1 cellular context compared by ENCODE assay signal in the genomic region with DNA sequence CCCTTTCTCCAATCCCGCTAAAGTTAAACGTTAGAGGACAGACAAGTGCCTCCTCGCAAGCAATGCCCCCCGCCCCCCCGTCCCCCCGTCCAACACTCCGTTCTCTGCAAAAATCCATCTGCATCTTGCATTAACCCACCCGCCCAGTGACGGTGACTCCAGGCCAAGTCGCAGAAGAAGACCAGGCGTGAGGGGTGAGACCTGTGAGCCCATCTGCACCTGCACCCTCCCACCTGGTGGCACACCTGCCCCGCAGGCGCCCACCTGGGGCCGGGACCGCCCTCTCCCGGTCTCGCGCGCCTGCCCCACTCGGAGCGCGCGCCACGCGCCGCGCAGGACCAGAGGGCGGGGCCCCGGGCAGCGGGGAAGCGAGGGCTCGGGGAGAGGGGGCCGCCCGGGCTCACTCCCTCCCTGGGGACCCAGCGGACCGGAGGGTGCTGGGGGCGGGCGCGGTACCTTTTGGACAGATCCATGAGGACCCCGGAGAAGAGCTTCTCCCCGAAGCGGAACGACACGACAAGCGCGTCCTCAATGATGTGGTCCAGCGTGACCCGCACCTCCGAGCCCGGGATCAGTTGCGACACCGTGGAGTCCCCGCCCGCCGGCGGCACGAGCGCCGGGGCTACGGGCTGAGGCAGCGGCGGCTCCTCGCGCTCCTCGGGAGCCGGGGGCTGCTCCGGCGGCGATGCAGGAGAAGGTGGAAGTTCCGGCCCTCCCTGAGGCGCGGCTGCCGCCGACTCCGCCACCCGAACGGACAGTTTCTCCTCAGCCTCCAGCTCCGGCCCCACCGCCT.
TF ChIP-seq lines count a peak whose summit lies in the region.

No MANE protein-coding gene starts in this region.

TF ChIP-seq in HEK293, 187 proteins besides CTCF, POLR2A, EP300 and RAD21 (continued from another document):
- TF ChIP-seq, protein P1, sequence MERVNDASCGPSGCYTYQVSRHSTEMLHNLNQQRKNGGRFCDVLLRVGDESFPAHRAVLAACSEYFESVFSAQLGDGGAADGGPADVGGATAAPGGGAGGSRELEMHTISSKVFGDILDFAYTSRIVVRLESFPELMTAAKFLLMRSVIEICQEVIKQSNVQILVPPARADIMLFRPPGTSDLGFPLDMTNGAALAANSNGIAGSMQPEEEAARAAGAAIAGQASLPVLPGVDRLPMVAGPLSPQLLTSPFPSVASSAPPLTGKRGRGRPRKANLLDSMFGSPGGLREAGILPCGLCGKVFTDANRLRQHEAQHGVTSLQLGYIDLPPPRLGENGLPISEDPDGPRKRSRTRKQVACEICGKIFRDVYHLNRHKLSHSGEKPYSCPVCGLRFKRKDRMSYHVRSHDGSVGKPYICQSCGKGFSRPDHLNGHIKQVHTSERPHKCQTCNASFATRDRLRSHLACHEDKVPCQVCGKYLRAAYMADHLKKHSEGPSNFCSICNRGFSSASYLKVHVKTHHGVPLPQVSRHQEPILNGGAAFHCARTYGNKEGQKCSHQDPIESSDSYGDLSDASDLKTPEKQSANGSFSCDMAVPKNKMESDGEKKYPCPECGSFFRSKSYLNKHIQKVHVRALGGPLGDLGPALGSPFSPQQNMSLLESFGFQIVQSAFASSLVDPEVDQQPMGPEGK (tag by site-specific recombination; IDR thresholded peaks at IDR 0.05): peak; percentile 19; the same call in 1 of the 2 replicates
- TF ChIP-seq ZNF155 (tag by site-specific recombination; IDR thresholded peaks at IDR 0.05) (no peak), SP2 (tag by site-specific recombination; IDR thresholded peaks at IDR 0.05) (peak; percentile 23; the same call in 1 of the 2 replicates), ZEB2 (tag by site-specific recombination; IDR thresholded peaks at IDR 0.05) (0 out of 2 replicates have a peak, but pooled peaks have one; percentile 45), GLIS2 (tag by site-specific recombination; IDR thresholded peaks at IDR 0.05) (peak; percentile 77), ZNF677 (tag by site-specific recombination; IDR thresholded peaks at IDR 0.05) (no peak), ZNF223 (tag by site-specific recombination; IDR thresholded peaks at IDR 0.05) (0 out of 2 replicates have a peak, but pooled peaks have one; percentile 30), ZNF48 (tag by site-specific recombination; IDR thresholded peaks at IDR 0.05) (no peak), ZNF530 (tag by site-specific recombination; IDR thresholded peaks at IDR 0.05; ENCODE audit: low read depth) (no peak), ZNF404 (tag by site-specific recombination; IDR thresholded peaks at IDR 0.05) (no peak)
- TF ChIP-seq, protein P2, sequence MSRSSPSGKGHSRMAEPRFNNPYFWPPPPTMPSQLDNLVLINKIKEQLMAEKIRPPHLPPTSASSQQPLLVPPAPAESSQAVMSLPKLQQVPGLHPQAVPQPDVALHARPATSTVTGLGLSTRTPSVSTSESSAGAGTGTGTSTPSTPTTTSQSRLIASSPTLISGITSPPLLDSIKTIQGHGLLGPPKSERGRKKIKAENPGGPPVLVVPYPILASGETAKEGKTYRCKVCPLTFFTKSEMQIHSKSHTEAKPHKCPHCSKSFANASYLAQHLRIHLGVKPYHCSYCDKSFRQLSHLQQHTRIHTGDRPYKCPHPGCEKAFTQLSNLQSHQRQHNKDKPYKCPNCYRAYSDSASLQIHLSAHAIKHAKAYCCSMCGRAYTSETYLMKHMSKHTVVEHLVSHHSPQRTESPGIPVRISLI (tag by site-specific recombination; IDR thresholded peaks at IDR 0.05): no peak
- TF ChIP-seq, protein P3, sequence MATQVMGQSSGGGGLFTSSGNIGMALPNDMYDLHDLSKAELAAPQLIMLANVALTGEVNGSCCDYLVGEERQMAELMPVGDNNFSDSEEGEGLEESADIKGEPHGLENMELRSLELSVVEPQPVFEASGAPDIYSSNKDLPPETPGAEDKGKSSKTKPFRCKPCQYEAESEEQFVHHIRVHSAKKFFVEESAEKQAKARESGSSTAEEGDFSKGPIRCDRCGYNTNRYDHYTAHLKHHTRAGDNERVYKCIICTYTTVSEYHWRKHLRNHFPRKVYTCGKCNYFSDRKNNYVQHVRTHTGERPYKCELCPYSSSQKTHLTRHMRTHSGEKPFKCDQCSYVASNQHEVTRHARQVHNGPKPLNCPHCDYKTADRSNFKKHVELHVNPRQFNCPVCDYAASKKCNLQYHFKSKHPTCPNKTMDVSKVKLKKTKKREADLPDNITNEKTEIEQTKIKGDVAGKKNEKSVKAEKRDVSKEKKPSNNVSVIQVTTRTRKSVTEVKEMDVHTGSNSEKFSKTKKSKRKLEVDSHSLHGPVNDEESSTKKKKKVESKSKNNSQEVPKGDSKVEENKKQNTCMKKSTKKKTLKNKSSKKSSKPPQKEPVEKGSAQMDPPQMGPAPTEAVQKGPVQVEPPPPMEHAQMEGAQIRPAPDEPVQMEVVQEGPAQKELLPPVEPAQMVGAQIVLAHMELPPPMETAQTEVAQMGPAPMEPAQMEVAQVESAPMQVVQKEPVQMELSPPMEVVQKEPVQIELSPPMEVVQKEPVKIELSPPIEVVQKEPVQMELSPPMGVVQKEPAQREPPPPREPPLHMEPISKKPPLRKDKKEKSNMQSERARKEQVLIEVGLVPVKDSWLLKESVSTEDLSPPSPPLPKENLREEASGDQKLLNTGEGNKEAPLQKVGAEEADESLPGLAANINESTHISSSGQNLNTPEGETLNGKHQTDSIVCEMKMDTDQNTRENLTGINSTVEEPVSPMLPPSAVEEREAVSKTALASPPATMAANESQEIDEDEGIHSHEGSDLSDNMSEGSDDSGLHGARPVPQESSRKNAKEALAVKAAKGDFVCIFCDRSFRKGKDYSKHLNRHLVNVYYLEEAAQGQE (tag by site-specific recombination; IDR thresholded peaks at IDR 0.05): peak; percentile 31; the same call in 1 of the 2 replicates
